ENCODE assay signal across 1 cellular context in genomic region chr19:40150170-40150569, GRCh38.
TF ChIP-seq lines count a peak whose summit lies in the region.

No MANE protein-coding gene starts in this region.

TF ChIP-seq in WTC11, 78 proteins besides CTCF, POLR2A, EP300 and RAD21 (continued from another document):
- no peak for TF ChIP-seq ERG (CRISPR knock-in tag; IDR thresholded peaks at IDR 0.05)
- no peak for TF ChIP-seq USF1 (CRISPR knock-in tag; IDR thresholded peaks at IDR 0.05)
- no peak for TF ChIP-seq OVOL2 (CRISPR knock-in tag; IDR thresholded peaks at IDR 0.05; ENCODE audit: borderline replicate concordance)
- TF ChIP-seq USF2 (CRISPR knock-in tag; IDR thresholded peaks at IDR 0.05), result no peak
